Comparison of ENCODE assay signal across 15 cellular contexts in the genomic region with DNA sequence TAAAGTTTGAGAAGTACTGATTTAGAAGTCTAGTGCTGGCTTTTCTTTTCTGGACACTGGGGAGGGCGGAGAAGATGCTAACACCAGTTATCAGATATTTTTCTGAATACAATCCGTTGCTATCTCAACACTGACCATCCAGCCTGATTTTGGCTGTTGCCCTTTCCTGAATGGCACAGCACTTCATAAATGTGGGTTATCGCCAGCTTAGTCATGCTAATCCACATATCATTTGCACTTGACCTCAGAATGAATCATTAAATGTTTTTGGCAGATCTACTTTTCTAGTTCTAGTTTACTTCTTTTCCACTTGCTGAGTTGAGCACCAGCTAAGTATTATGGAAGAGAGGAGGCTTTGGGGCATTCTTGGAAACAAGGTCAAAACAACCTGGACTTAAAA.
A peak's percentile ranks its signal among the peaks of the same experiment; 100 is the strongest.
DNase-seq lines count a peak whose midpoint lies in the region; ATAC-seq and TF ChIP-seq lines count a peak whose summit lies in the region.
"Had no signal": no experiment of that assay in that cellular context is flagged by ENCODE, and none has a peak within 500 bp of the region (broad histone marks: within the 10 kb centered on the region; RNA-seq: fewer than 3 reads in every experiment).

No MANE protein-coding gene starts in this region.

- TF ChIP-seq CTCF in HCT116 (IDR thresholded peaks at IDR 0.05 in 2 of 3, conservative IDR thresholded peaks at IDR 0.05 in 1 of 3; ENCODE audit: borderline replicate concordance in 1 of 3, insufficient read depth in 1 of 3, low read depth in 2 of 3, low read length in 2 of 3): no peak
- no peak for TF ChIP-seq CTCF in adrenal gland (IDR thresholded peaks at IDR 0.05)
- TF ChIP-seq CTCF in fibroblast of villous mesenchyme (IDR thresholded peaks at IDR 0.05; ENCODE audit: insufficient read depth, low read depth, low read length): no peak
- TF ChIP-seq CTCF in suprapubic skin (IDR thresholded peaks at IDR 0.05): no peak

- POLR2A ChIA-PET in HCT116 (lab: Charles Lee): no interaction called here

- CTCF ChIA-PET in HCT116 (lab: Charles Lee): no interaction called here

- H4K20me1 ChIP-seq in HCT116 (ENCODE audit: insufficient read depth): no peaks in the 10 kb centered on the region

- no peak for TF ChIP-seq RAD21 in HCT116 (IDR thresholded peaks at IDR 0.05; ENCODE audit: low read depth)

- DNase-seq in HCT116 (ENCODE audit: low read depth, low spot score) (no peak), adrenal gland (peak in 5 of 7 donors; percentile 16 to 44 (median 26)), fibroblast of villous mesenchyme (ENCODE audit: low read depth) (peak; percentile 68), suprapubic skin (ENCODE audit: low spot score in 2 of 2) (no peak), NCI-H2029 (lab: John Stamatoyannopoulos, UW) (no peak), occipital lobe (lab: John Stamatoyannopoulos, UW) (no peak)
- DNase-seq in activated CD4-positive, CD25-positive, alpha-beta regulatory T cell treated with anti-CD3 and anti-CD28 coated beads, Interleukin-2, amount 50 U/mL, for 72 hours: no peak
- DNase-seq: activated naive CD8-positive, alpha-beta T cell treated with anti-CD3 and anti-CD28 coated beads, Interleukin-2, amount 10 ng/mL, durations not matched to agents 7 days and 5 days; foreskin melanocyte; H7; NCI-H1930; NCI-H526; Peyer's patch; spleen had no signal

- peak overlapping the region; percentile 18 for H3K4me2 ChIP-seq in HCT116 (ENCODE audit: low read length)

- H3K4me1 ChIP-seq in ACC112 (ENCODE audit: control insufficient read depth, insufficient read depth, low read length, unreplicated experiment) (peaks cover 31% of the 10 kb centered on the region), HCT116 (ENCODE audit: control insufficient read depth in 1 of 2, insufficient read depth in 2 of 2, low read length in 2 of 2) (peaks cover 6 to 27% of the 10 kb centered on the region in 2 experiments; a peak in 3 of 4 replicates), adrenal gland (replicated peaks in 1 of 2) (no peaks in the 10 kb centered on the region), suprapubic skin (no peaks in the 10 kb centered on the region)
- H3K4me1 ChIP-seq: Peyer's patch, spleen had no signal

- no peaks in the 10 kb centered on the region for H3K9me2 ChIP-seq in HCT116 (ENCODE audit: insufficient read depth)

- no peak overlapping the region for H3K9ac ChIP-seq in HCT116 (ENCODE audit: low read length)

- H3K27ac ChIP-seq in ACC112 (ENCODE audit: low read depth, low read length) (peak overlapping the region; percentile 51), HCT116 (ENCODE audit: low read depth, low read length) (no peak overlapping the region), adrenal gland (no peak overlapping the region), suprapubic skin (no peak overlapping the region)
- H3K27ac ChIP-seq: Peyer's patch, spleen had no signal

- BruUV-seq in HCT116 (replicated peaks; lab: Mats Ljungman, UMichigan): no TSS peak

- H3K4me3 ChIP-seq in ACC112 (ENCODE audit: low read depth, low read length) (no peak overlapping the region), HCT116 (replicated peaks in 1 of 2; ENCODE audit: low read depth in 1 of 2, low read length in 2 of 2) (no peak overlapping the region), adrenal gland (no peak overlapping the region), fibroblast of villous mesenchyme (ENCODE audit: low read depth, low read length) (no peak overlapping the region), suprapubic skin (no peak overlapping the region)
- H3K4me3 ChIP-seq: Peyer's patch, spleen had no signal

- TF ChIP-seq POLR2A in HCT116 (IDR thresholded peaks at IDR 0.05; ENCODE audit: borderline replicate concordance, extremely low read depth, insufficient read depth, insufficient read length) (no peak), adrenal gland (IDR thresholded peaks at IDR 0.05) (no peak), suprapubic skin (IDR thresholded peaks at IDR 0.05) (no peak)

- H2AFZ ChIP-seq in ACC112 (ENCODE audit: low read length, unreplicated experiment) (no peak overlapping the region), HCT116 (ENCODE audit: low read depth, low read length, poor library complexity, severe bottlenecking) (no peak overlapping the region)

- no peaks in the 10 kb centered on the region for H3K36me3 ChIP-seq in ACC112 (ENCODE audit: insufficient read depth, low read length)
- H3K36me3 ChIP-seq in HCT116 (ENCODE audit: control insufficient read depth in 1 of 2, insufficient read depth in 2 of 2, low read length in 2 of 2): no peaks in the 10 kb centered on the region
- H3K36me3 ChIP-seq in adrenal gland (replicated peaks in 1 of 2): no peaks in the 10 kb centered on the region
- H3K36me3 ChIP-seq in suprapubic skin: no peaks in the 10 kb centered on the region
- H3K36me3 ChIP-seq: Peyer's patch, spleen had no signal

- 28 to 61% (median 46%) methylated on average over 3 of the region's 3 CpGs for WGBS in adrenal gland, 4 donors
- WGBS in suprapubic skin: 61% methylated on average over 3 of the region's 3 CpGs

- no peak for TF ChIP-seq EP300 in suprapubic skin (IDR thresholded peaks at IDR 0.05)

- ATAC-seq in HCT116: no peak

- RAD21 ChIA-PET in HCT116 (lab: Charles Lee; ENCODE audit: low non-redundant PET in 1 of 2, low total read pairs in 2 of 2, uncharacterized antibody in 2 of 2, unreplicated experiment in 2 of 2): no interaction called here

- H3K9me3 ChIP-seq in HCT116 (ENCODE audit: control insufficient read depth in 1 of 2, insufficient read depth in 1 of 2, low read depth in 1 of 2, low read length in 2 of 2) (no peaks in the 10 kb centered on the region), adrenal gland (replicated peaks in 1 of 3) (no peaks in the 10 kb centered on the region), suprapubic skin (no peaks in the 10 kb centered on the region)
- H3K9me3 ChIP-seq: Peyer's patch, spleen had no signal

- H3K79me2 ChIP-seq in ACC112 (ENCODE audit: control insufficient read depth, insufficient read depth, low read length, unreplicated experiment): no peaks in the 10 kb centered on the region
- no peaks in the 10 kb centered on the region for H3K79me2 ChIP-seq in HCT116 (ENCODE audit: insufficient read depth, low read length)

- H3K27me3 ChIP-seq in ACC112 (ENCODE audit: insufficient read depth, low read length) (no peaks in the 10 kb centered on the region), HCT116 (ENCODE audit: insufficient read depth, low read length) (no peaks in the 10 kb centered on the region), adrenal gland (peaks cover 28% of the 10 kb centered on the region), suprapubic skin (no peaks in the 10 kb centered on the region)
- H3K27me3 ChIP-seq: Peyer's patch had no signal

- intact Hi-C loops in HCT116 (cut with micrococcal nuclease): no loop called here
- intact Hi-C loops in adrenal gland (cut with DNase I): no loop called here

TF ChIP-seq in HCT116, 20 proteins besides CTCF, POLR2A, EP300 and RAD21:
- TF ChIP-seq SP1 (IDR thresholded peaks at IDR 0.05; ENCODE audit: low read depth) (peak; percentile 35; the same call in 1 of the 2 replicates), FOSL1 (IDR thresholded peaks at IDR 0.05; ENCODE audit: low read depth) (peak; percentile 25; the same call in 1 of the 2 replicates), EGR1 (IDR thresholded peaks at IDR 0.05; ENCODE audit: low read depth) (no peak), EZH2phosphoT487 (IDR thresholded peaks at IDR 0.05; ENCODE audit: borderline replicate concordance) (no peak)

Comparison
In these comparisons a context has a peak if more than half of its experiments do, and no peak if none do; other contexts are left out.
1. DNase-seq: peak in adrenal gland (5 of 7) and fibroblast of villous mesenchyme (single experiment); none in HCT116 (single experiment), suprapubic skin (0 of 2), NCI-H2029 (single experiment), occipital lobe (single experiment) and activated CD4-positive, CD25-positive, alpha-beta regulatory T cell treated with anti-CD3 and anti-CD28 coated beads, Interleukin-2, amount 50 U/mL, for 72 hours (single experiment).